In genomic region chr21:41663805-41664788, GRCh38 we compare ENCODE assay signal across 13 cellular contexts.
DNase-seq lines count a peak whose midpoint lies in the region; ATAC-seq and TF ChIP-seq lines count a peak whose summit lies in the region.
"Had no signal": no experiment of that assay in that cellular context is flagged by ENCODE, and none has a peak within 500 bp of the region (broad histone marks: within the 10 kb centered on the region; RNA-seq: fewer than 3 reads in every experiment).

No MANE protein-coding gene starts in this region.

- H3K9ac ChIP-seq in adipocyte (ENCODE audit: low read length) (peak overlapping the region; percentile 45), mesendoderm (ENCODE audit: low read length) (no peak overlapping the region)

- no peaks in the 10 kb centered on the region for H3K79me2 ChIP-seq in mesendoderm (ENCODE audit: control insufficient read depth, insufficient read depth, low read length)

- no peak overlapping the region for H3K4ac ChIP-seq in mesendoderm (ENCODE audit: low read depth, low read length)

- peaks cover 0 to 3% of the 10 kb centered on the region in 2 donors for H3K27me3 Mint-ChIP-seq in natural killer cell treated with Interleukin-12 subunit alpha and Interleukin-12 subunit beta and Interleukin-15 and Interleukin-18, amount 100 ng/mL, for 72 hours
- H3K27me3 Mint-ChIP-seq in natural killer cell (ENCODE audit: low read depth in 2 of 2), result peaks cover 4 to 9% of the 10 kb centered on the region in 2 donors

- no CpG with 5 or more reads among the region's 21 CpGs for WGBS in mesendoderm (ENCODE audit: extremely low coverage, insufficient coverage, low lambda C conversion rate)

- peak overlapping the region; percentile 34 for H3K4me3 ChIP-seq in adipocyte (ENCODE audit: low read length)
- H3K4me3 ChIP-seq in left lung, result no peak overlapping the region
- no peak overlapping the region for H3K4me3 ChIP-seq in mesendoderm (ENCODE audit: low read length)
- H3K4me3 ChIP-seq: upper lobe of left lung had no signal

- no peak overlapping the region for H2BK120ac ChIP-seq in mesendoderm (ENCODE audit: low read depth, low read length)

- no peak overlapping the region for H3K27ac ChIP-seq in left lung
- no peak overlapping the region for H3K27ac ChIP-seq in mesendoderm (ENCODE audit: low read depth, low read length)

- H4K8ac ChIP-seq in mesendoderm (ENCODE audit: low read depth, low read length), result no peak overlapping the region

- no peak overlapping the region for H2BK15ac ChIP-seq in mesendoderm (replicated peaks; ENCODE audit: low read depth)

- no peak overlapping the region for H3K56ac ChIP-seq in mesendoderm (ENCODE audit: low read length)

- H3K27me3 ChIP-seq in adipocyte (replicated peaks; ENCODE audit: control insufficient read depth, insufficient read depth, low read length), result no peaks in the 10 kb centered on the region
- peaks cover 0 to 8% of the 10 kb centered on the region in 2 donors for H3K27me3 ChIP-seq in left lung
- H3K27me3 ChIP-seq in mesendoderm (ENCODE audit: insufficient read depth, low read length, poor library complexity), result no peaks in the 10 kb centered on the region
- H3K27me3 ChIP-seq: BE2C, upper lobe of left lung had no signal

- H2AK5ac ChIP-seq in mesendoderm (ENCODE audit: low read length), result no peak overlapping the region

- H3K36me3 ChIP-seq in adipocyte (ENCODE audit: control insufficient read depth, insufficient read depth, low read length, severe bottlenecking) (no peaks in the 10 kb centered on the region), left lung (no peaks in the 10 kb centered on the region), mesendoderm (ENCODE audit: control insufficient read depth, insufficient read depth, low read length) (no peaks in the 10 kb centered on the region)
- H3K36me3 ChIP-seq: BE2C, upper lobe of left lung had no signal

- no peaks in the 10 kb centered on the region for H3K4me1 Mint-ChIP-seq in natural killer cell treated with Interleukin-12 subunit alpha and Interleukin-12 subunit beta and Interleukin-15 and Interleukin-18, amount 100 ng/mL, for 72 hours (ENCODE audit: low read depth in 2 of 2)
- no peaks in the 10 kb centered on the region for H3K4me1 Mint-ChIP-seq in natural killer cell
- H3K4me1 Mint-ChIP-seq: T-cell had no signal

- H3K4me3 Mint-ChIP-seq in natural killer cell treated with Interleukin-12 subunit alpha and Interleukin-12 subunit beta and Interleukin-15 and Interleukin-18, amount 100 ng/mL, for 72 hours, result no peak overlapping the region
- H3K4me3 Mint-ChIP-seq in natural killer cell, result no peak overlapping the region
- H3K4me3 Mint-ChIP-seq: T-cell had no signal

- no peak for TF ChIP-seq CTCF in natural killer cell (IDR thresholded peaks at IDR 0.05)
- TF ChIP-seq CTCF in left lung (IDR thresholded peaks at IDR 0.05), result no peak

- DNase-seq in natural killer cell treated with Interleukin-12 subunit alpha and Interleukin-12 subunit beta and Interleukin-15 and Interleukin-18, amount 100 ng/mL, for 72 hours (ENCODE audit: low spot score), result peak; percentile 54
- DNase-seq in natural killer cell (no peak), adipocyte (ENCODE audit: low read depth) (no peak), left lung (peak in 1 of 2 donors; percentile 56), amniotic stem cell (lab: John Stamatoyannopoulos, UW) (no peak), mesendoderm (no peak), GM19238 (ENCODE audit: insufficient read length, low spot score) (no peak)
- DNase-seq: BE2C; NCI-H1105; stimulated activated CD4-positive, alpha-beta T cell treated with anti-CD3 and anti-CD28 coated beads, Interleukin-4, amount 100 ng/mL, for 1 hour had no signal

- H3K9me3 ChIP-seq in adipocyte (ENCODE audit: control insufficient read depth, low read length) (no peaks in the 10 kb centered on the region), left lung (no peaks in the 10 kb centered on the region)
- H3K9me3 ChIP-seq: BE2C, upper lobe of left lung had no signal

- ATAC-seq in natural killer cell treated with Interleukin-12 subunit alpha and Interleukin-12 subunit beta and Interleukin-15 and Interleukin-18, amount 100 ng/mL, for 72 hours, result no peak
- ATAC-seq in natural killer cell (no peak), left lung (peak; percentile 63), GM21825 (IDR thresholded peaks at IDR 0.05; ENCODE audit: unreplicated experiment) (no peak)
- ATAC-seq: T-cell had no signal

- H3K18ac ChIP-seq in mesendoderm (ENCODE audit: low read length), result no peak overlapping the region

- intact Hi-C loops in natural killer cell (cut with micrococcal nuclease), result no loop called here
- intact Hi-C loops in left lung (cut with DNase I), result no loop called here

- H3K27ac Mint-ChIP-seq in natural killer cell treated with Interleukin-12 subunit alpha and Interleukin-12 subunit beta and Interleukin-15 and Interleukin-18, amount 100 ng/mL, for 72 hours, result no peak overlapping the region
- no peak overlapping the region for H3K27ac Mint-ChIP-seq in natural killer cell
- H3K27ac Mint-ChIP-seq: T-cell had no signal

- H4K5ac ChIP-seq in mesendoderm (ENCODE audit: low read length), result no peak overlapping the region

- H3K79me1 ChIP-seq in mesendoderm (ENCODE audit: low read length), result no peaks in the 10 kb centered on the region

- H3K4me1 ChIP-seq in adipocyte (ENCODE audit: control insufficient read depth, insufficient read depth, low read length), result peaks cover 36% of the 10 kb centered on the region
- peaks cover 0 to 5% of the 10 kb centered on the region in 2 donors for H3K4me1 ChIP-seq in left lung
- H3K4me1 ChIP-seq in mesendoderm (ENCODE audit: control insufficient read depth, low read depth, low read length), result no peaks in the 10 kb centered on the region
- H3K4me1 ChIP-seq: BE2C had no signal

- no peak overlapping the region for H3K4me2 ChIP-seq in mesendoderm (ENCODE audit: low read length)

- H3K23ac ChIP-seq in mesendoderm (ENCODE audit: low read length), result no peak overlapping the region

- H3K9me3 Mint-ChIP-seq in natural killer cell treated with Interleukin-12 subunit alpha and Interleukin-12 subunit beta and Interleukin-15 and Interleukin-18, amount 100 ng/mL, for 72 hours, result no peaks in the 10 kb centered on the region
- H3K9me3 Mint-ChIP-seq in natural killer cell, result no peaks in the 10 kb centered on the region
- H3K9me3 Mint-ChIP-seq: T-cell had no signal

- H2BK5ac ChIP-seq in mesendoderm (ENCODE audit: low read length), result no peak overlapping the region

- H3K36me3 Mint-ChIP-seq in natural killer cell treated with Interleukin-12 subunit alpha and Interleukin-12 subunit beta and Interleukin-15 and Interleukin-18, amount 100 ng/mL, for 72 hours, result no peaks in the 10 kb centered on the region
- H3K36me3 Mint-ChIP-seq in natural killer cell, result no peaks in the 10 kb centered on the region
- H3K36me3 Mint-ChIP-seq: T-cell had no signal
